ENCODE assay signal across 8 cellular contexts in the genomic region with DNA sequence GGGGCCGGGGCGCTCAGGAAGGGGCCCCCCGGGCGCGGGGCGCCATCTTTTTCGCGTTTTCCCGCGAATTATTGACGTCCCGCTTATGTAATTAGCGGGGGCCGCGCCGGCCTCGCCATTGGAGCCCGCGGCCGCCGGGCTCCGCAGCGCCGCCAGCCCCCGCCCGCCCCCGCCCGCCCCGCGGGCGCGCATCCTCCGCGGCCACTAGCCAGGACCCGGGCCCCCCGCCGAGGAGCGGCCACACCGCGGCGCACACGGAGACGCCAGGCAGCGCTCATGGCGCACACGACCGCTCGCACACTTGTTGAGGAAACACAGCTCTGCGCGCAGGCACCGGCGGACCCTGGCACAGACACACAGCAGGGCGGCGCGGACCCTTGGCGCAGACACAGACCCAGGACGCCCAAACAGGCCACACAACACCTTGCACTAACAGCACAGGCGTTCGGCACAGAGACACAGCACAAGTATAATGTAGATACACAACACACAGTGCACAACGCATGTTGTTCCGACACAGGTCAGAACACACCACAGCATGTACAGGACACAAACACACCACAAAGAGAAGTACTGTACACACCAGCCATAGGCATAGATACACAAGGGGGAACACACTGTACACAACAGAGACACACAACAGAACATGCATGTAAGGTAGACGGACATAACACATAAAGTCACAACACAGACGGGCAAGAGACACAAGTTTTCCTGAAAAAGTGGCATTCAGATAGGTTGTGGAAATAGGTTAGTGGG. TPM values are rescaled to one million over a fixed set of nuclear protein-coding genes. Genes with fewer than 3 reads are reported as not detected.
DNase-seq lines count a peak whose midpoint lies in the region; ATAC-seq and TF ChIP-seq lines count a peak whose summit lies in the region.

No MANE protein-coding gene starts in this region.

- no peaks in the 10 kb centered on the region for H3K9me3 ChIP-seq in vagina

- peaks cover 78% of the 10 kb centered on the region for H3K4me1 Mint-ChIP-seq in activated naive CD4-positive, alpha-beta T cell treated with anti-CD3 and anti-CD28 coated beads for 36 hours (ENCODE audit: low read depth)

- peaks cover 55% of the 10 kb centered on the region for H3K36me3 Mint-ChIP-seq in activated naive CD4-positive, alpha-beta T cell treated with anti-CD3 and anti-CD28 coated beads for 36 hours (ENCODE audit: low read depth)

- peak overlapping the region; percentile 99 for H3K27ac ChIP-seq in vagina

- peak overlapping the region; percentile 97 for H3K27ac Mint-ChIP-seq in activated naive CD4-positive, alpha-beta T cell treated with anti-CD3 and anti-CD28 coated beads for 36 hours

- H3K4me3 Mint-ChIP-seq in activated naive CD4-positive, alpha-beta T cell treated with anti-CD3 and anti-CD28 coated beads for 36 hours = peak overlapping the region; percentile 87

- TF ChIP-seq POLR2A in vagina (IDR thresholded peaks at IDR 0.05) = no peak

- peak overlapping the region; percentile 82 to 87 for H3K4me3 ChIP-seq in vagina

- peaks cover 0 to 3% of the 10 kb centered on the region in 2 donors for H3K36me3 ChIP-seq in vagina

- peak; percentile 41 for DNase-seq in DMS53 treated with DMSO at 0.1 percent for 48 hours (lab: John Stamatoyannopoulos, UW; ENCODE audit: unreplicated experiment)
- peak; percentile 74 for DNase-seq in KBM-7
- peak; percentile 78 for DNase-seq in RPMI7951 (ENCODE audit: low read depth)
- peak; percentile 85 for DNase-seq in activated naive CD4-positive, alpha-beta T cell treated with anti-CD3 and anti-CD28 coated beads for 36 hours
- DNase-seq in glomerular visceral epithelial cell (ENCODE audit: extremely low spot score) = peak; percentile 73
- DNase-seq in nucleus accumbens (lab: John Stamatoyannopoulos, UW) = peak in 53 of 56 donors; percentile 11 to 83 (median 59)
- DNase-seq in vagina (ENCODE audit: extremely low spot score in 2 of 2) = no peak

- H3K27me3 ChIP-seq in vagina = no peaks in the 10 kb centered on the region

- H3K27me3 Mint-ChIP-seq in activated naive CD4-positive, alpha-beta T cell treated with anti-CD3 and anti-CD28 coated beads for 36 hours (ENCODE audit: low read depth) = no peaks in the 10 kb centered on the region

- ATAC-seq in GM21529 (IDR thresholded peaks at IDR 0.05; ENCODE audit: unreplicated experiment) = peak; percentile 32

- TF ChIP-seq CTCF in vagina (IDR thresholded peaks at IDR 0.05) = no peak

- in situ Hi-C loops in KBM-7 (cut with MboI; ENCODE audit: low pct_unique_long_range_greater_than_20kb, low sequenced_read_pairs) = no loop called here

- H3K4me1 ChIP-seq in vagina = peaks cover 22% of the 10 kb centered on the region

- intact Hi-C loops in activated naive CD4-positive, alpha-beta T cell treated with anti-CD3 and anti-CD28 coated beads for 36 hours (cut with micrococcal nuclease) = loop anchor here (1.0 to 5.0 kb wide), 5 partner anchors 15 to 323 kb away; partner anchors contain the start of genes CNTRL and RAB14
- intact Hi-C loops in vagina (cut with DNase I) = no loop called here

- CTCF ChIA-PET in activated naive CD4-positive, alpha-beta T cell treated with anti-CD3 and anti-CD28 coated beads for 36 hours (lab: Charles Lee) = interaction anchor here (0.8 to 7.1 kb wide), 5 partner anchors 14 to 52 kb away, joined by 3 to 69 read pairs (median 3); no protein-coding TSS in a partner anchor

- no peaks in the 10 kb centered on the region for H3K9me3 Mint-ChIP-seq in activated naive CD4-positive, alpha-beta T cell treated with anti-CD3 and anti-CD28 coated beads for 36 hours

RNA-seq across cellular contexts. Expression of gene PHF19, which starts 0.5 kb away (rescaled TPM):
- total RNA-seq in RPMI7951 (2014; rRNA removed; shearing (Covaris generic)) = 73.2 and 73.4 TPM in 2 replicates
- 100 to 1,000 TPM; 289 to 295 TPM for total RNA-seq in activated naive CD4-positive, alpha-beta T cell treated with anti-CD3 and anti-CD28 coated beads for 36 hours
- 44.9 TPM for total RNA-seq in vagina

RNA-seq across cellular contexts. Expression of gene PSMD5, which starts 34.7 kb away (rescaled TPM):
- 33.6 and 35.3 TPM in 2 replicates for total RNA-seq in RPMI7951 (2014; rRNA removed; shearing (Covaris generic))
- 10 to 100 TPM; 62.1 to 63.5 TPM for total RNA-seq in activated naive CD4-positive, alpha-beta T cell treated with anti-CD3 and anti-CD28 coated beads for 36 hours
- total RNA-seq in vagina = 27.5 TPM

RNA-seq across cellular contexts. Expression of gene TRAF1, which starts 49.1 kb away (rescaled TPM):
- total RNA-seq in RPMI7951 (2014; rRNA removed; shearing (Covaris generic)) = 3.1 and 3.4 TPM in 2 replicates
- total RNA-seq in activated naive CD4-positive, alpha-beta T cell treated with anti-CD3 and anti-CD28 coated beads for 36 hours = 10 to 100 TPM; 80.6 to 85.0 TPM
- 6.9 TPM for total RNA-seq in vagina

Comparison
In these comparisons a context has a peak if more than half of its experiments do, and no peak if none do; other contexts are left out.
1. DNase-seq: peak in DMS53 treated with DMSO at 0.1 percent for 48 hours (single experiment), KBM-7 (single experiment), RPMI7951 (single experiment), activated naive CD4-positive, alpha-beta T cell treated with anti-CD3 and anti-CD28 coated beads for 36 hours (single experiment), glomerular visceral epithelial cell (single experiment) and nucleus accumbens (53 of 56); none in vagina (0 of 2).
2. RNA of gene TRAF1, which starts 49.1 kb away (total RNA-seq): 80.6 to 85.0 TPM in activated naive CD4-positive, alpha-beta T cell treated with anti-CD3 and anti-CD28 coated beads for 36 hours; 6.9 TPM in vagina (single experiment) and 3.1 to 3.4 TPM in RPMI7951; every median in the first group is over 10 times any median in the second.